Comparison of ENCODE assay signal across 1 cellular context in the genomic region with DNA sequence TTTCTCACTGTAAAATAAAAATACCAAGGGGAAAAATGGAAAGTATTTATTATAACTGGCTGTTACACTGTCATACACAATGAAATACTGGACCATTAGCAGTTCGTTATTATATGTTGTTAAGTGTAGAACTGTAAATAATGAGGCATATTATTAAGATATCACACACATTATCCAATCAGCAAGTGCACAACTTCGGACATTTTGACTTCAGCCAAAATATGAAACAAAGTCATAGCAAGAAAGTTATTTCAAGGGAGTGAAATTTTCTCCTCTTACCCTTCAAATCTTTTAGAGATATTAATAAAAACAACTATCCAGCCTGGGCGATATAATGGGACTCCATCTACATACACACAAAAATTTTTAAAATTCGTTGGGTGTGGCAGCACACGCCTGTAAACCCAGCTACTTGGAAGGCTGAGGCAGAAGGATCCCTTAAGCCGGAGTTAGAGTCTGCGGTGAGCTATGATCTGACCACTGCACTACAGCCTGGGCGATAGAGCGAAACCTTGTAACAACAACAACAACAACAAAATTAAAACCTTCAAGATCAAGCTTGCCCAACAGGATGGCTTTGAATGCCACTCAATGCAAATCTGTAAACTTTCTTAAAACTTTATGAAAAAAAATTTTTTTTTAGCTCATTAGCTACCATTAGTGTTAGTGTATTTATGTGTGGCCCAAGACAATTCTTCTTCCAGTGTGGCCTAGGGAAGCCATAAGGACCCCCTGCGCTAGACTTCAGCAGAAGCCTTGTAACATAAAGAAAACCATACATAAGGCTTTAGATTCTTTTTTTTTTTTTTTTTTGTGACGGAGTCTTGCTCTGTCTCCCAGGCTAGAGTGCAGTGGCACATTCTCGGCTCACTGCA.
TF ChIP-seq lines count a peak whose summit lies in the region.

No MANE protein-coding gene starts in this region.

TF ChIP-seq in SK-N-SH treated with all-trans-retinoic acid at 6 μM for 48 hours, 23 proteins besides CTCF, POLR2A, EP300 and RAD21 (continued from another document):
- TF ChIP-seq BACH2 (CRISPR knock-in tag; IDR thresholded peaks at IDR 0.05; ENCODE audit: borderline replicate concordance), result no peak
- no peak for TF ChIP-seq RARB (CRISPR knock-in tag; IDR thresholded peaks at IDR 0.05)
- no peak for TF ChIP-seq ZNF70 (CRISPR knock-in tag; IDR thresholded peaks at IDR 0.05)
- no peak for TF ChIP-seq SNAI2 (CRISPR knock-in tag; IDR thresholded peaks at IDR 0.05)
- TF ChIP-seq TOX (CRISPR knock-in tag; IDR thresholded peaks at IDR 0.05; ENCODE audit: borderline replicate concordance), result no peak
- TF ChIP-seq ISL1 (CRISPR knock-in tag; IDR thresholded peaks at IDR 0.05), result no peak
- TF ChIP-seq GLIS3 (CRISPR knock-in tag; IDR thresholded peaks at IDR 0.05), result no peak
- no peak for TF ChIP-seq CREB5 (CRISPR knock-in tag; IDR thresholded peaks at IDR 0.05; ENCODE audit: low read depth)
- TF ChIP-seq PPARA (CRISPR knock-in tag; IDR thresholded peaks at IDR 0.05; ENCODE audit: borderline replicate concordance), result no peak
- TF ChIP-seq ESRRG (CRISPR knock-in tag; IDR thresholded peaks at IDR 0.05), result no peak
- TF ChIP-seq CSRNP3 (CRISPR knock-in tag; IDR thresholded peaks at IDR 0.05), result no peak
